In genomic region chr5:165579911-165580310, GRCh38 we compare ENCODE assay signal across 22 cellular contexts.
"Had no signal": no experiment of that assay in that cellular context is flagged by ENCODE, and none has a peak within 500 bp of the region (broad histone marks: within the 10 kb centered on the region; RNA-seq: fewer than 3 reads in every experiment).

No MANE protein-coding gene starts in this region.

- FAIRE-seq: kidney had no signal

- H3K9me3 ChIP-seq: prostate gland, stomach had no signal

- DNase-seq: activated B cell treated with CpG ODN at 0.5 μM for 24 hours; activated CD4-positive, alpha-beta memory T cell treated with anti-CD3 and anti-CD28 coated beads, Interleukin-2, amount 10 ng/mL, durations not matched to agents 7 days and 5 days; activated CD4-positive, alpha-beta T cell treated with anti-CD3 and anti-CD28 coated beads for 4 hours; activated CD8-positive, alpha-beta memory T cell treated with anti-CD3 and anti-CD28 coated beads, Interleukin-2, amount 10 ng/mL, durations not matched to agents 7 days and 5 days; amygdala; effector CD8-positive, alpha-beta T cell; foreskin fibroblast; glutamatergic neuron; hypothalamus; kidney; left ventricle myocardium inferior; mammary epithelial cell; nephron progenitor cell; nucleus accumbens; stimulated activated CD4-positive, alpha-beta T cell treated with anti-CD3 and anti-CD28 coated beads, Interleukin-4, amount 100 ng/mL, for 24 hours; stomach; T-cell; T-helper 9 cell had no signal

- H3K4me3 ChIP-seq: left ventricle myocardium inferior, prostate gland, stomach had no signal

- H3K36me3 ChIP-seq: left ventricle myocardium inferior, prostate gland, stomach had no signal

- ATAC-seq: activated CD8-positive, alpha-beta memory T cell treated with anti-CD3 and anti-CD28 coated beads, Interleukin-2, amount 10 ng/mL, durations not matched to agents 7 days and 5 days; esophagus mucosa; sciatic nerve; stimulated activated effector memory CD8-positive, alpha-beta T cell treated with anti-CD3 and anti-CD28 coated beads, Interleukin-12 subunit alpha, Interleukin-12 subunit beta, amount 100 ng/mL, for 72 hours; T-cell had no signal

- H3K4me1 ChIP-seq: left ventricle myocardium inferior, prostate gland, stomach had no signal

- H3K27me3 ChIP-seq: stomach had no signal

- H3K27ac ChIP-seq: left ventricle myocardium inferior, prostate gland, stomach had no signal
